11 cellular contexts compared by ENCODE assay signal in the genomic region with DNA sequence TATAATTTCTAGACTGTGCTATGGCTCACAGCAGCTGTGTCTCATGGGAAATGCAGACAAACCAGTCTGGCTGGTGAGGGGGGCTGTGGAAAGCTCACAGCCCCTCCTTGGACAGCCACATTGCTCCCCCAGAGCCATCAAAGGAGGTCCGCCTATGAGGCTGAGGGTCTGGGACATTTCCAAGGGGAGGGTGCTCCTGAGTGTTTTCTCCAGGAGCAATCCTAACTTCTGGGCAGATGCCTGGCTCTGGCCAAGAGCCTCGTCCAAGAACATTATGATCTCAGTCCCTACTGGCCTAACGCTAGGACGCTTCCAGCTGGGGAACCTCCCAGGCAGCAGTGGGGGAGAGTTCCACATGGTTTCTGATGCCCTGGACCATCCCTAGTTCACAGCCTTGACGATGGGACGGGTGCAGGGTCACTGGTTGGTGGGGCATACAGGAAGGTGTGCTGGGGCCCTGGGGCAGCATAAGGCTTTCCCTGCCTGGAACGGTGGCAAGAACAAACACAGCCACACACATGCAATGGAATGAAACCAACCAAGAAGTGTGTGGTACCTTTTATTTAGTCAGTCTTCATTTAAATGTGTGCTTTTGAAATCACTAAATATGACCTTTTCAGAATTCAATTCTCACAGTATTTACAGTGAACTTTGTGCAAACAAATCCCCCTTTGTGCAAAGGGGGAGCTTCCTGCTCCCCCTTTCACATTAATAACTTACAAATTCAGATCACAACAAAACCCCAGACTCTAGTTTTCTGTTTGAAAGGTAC.
A peak's percentile ranks its signal among the peaks of the same experiment; 100 is the strongest.
DNase-seq lines count a peak whose midpoint lies in the region; ATAC-seq and TF ChIP-seq lines count a peak whose summit lies in the region.
"Had no signal": no experiment of that assay in that cellular context is flagged by ENCODE, and none has a peak within 500 bp of the region (broad histone marks: within the 10 kb centered on the region; RNA-seq: fewer than 3 reads in every experiment).

No MANE protein-coding gene starts in this region.

- ATAC-seq in activated T-helper 17 cell treated with anti-CD3 and anti-CD28 coated beads, Interleukin-2, amount 50 U/mL, for 72 hours (replicated peaks), result no peak
- ATAC-seq in HG03571 (IDR thresholded peaks at IDR 0.05; ENCODE audit: unreplicated experiment) (no peak), GM21360 (IDR thresholded peaks at IDR 0.05; ENCODE audit: unreplicated experiment) (no peak)
- ATAC-seq in naive thymus-derived CD4-positive, alpha-beta T cell, result no peak
- ATAC-seq: HCT116 had no signal

- intact Hi-C loops in thyroid gland (cut with DNase I), result loop anchor here (10.0 kb wide), 1 partner anchor 187 kb away; a partner anchor contains a TSS
- intact Hi-C loops in naive thymus-derived CD4-positive, alpha-beta T cell (cut with micrococcal nuclease), result no loop called here

- DNase-seq in fibroblast of pulmonary artery (ENCODE audit: low read depth) (peak; percentile 76), thyroid gland (peak; percentile 90 to 92), foreskin melanocyte (no peak)
- DNase-seq in naive thymus-derived CD4-positive, alpha-beta T cell, result no peak
- DNase-seq: stimulated activated CD4-positive, alpha-beta T cell treated with anti-CD3 and anti-CD28 coated beads, Interleukin-4, amount 100 ng/mL, for 24 hours had no signal

- no peaks in the 10 kb centered on the region for H3K9me3 ChIP-seq in muscle layer of duodenum (ENCODE audit: control insufficient read depth in 1 of 2, low read length in 2 of 2)
- H3K9me3 ChIP-seq in thyroid gland, result no peaks in the 10 kb centered on the region
- no peaks in the 10 kb centered on the region for H3K9me3 ChIP-seq in naive thymus-derived CD4-positive, alpha-beta T cell (ENCODE audit: control insufficient read depth in 2 of 3, low read length in 3 of 3)

- no peak overlapping the region for H3K4me3 Mint-ChIP-seq in activated T-helper 17 cell treated with anti-CD3 and anti-CD28 coated beads, Interleukin-2, amount 50 U/mL, for 72 hours
- H3K4me3 Mint-ChIP-seq in naive thymus-derived CD4-positive, alpha-beta T cell, result no peak overlapping the region

- 8 to 27% methylated on average over 3 to 5 of the region's 7 CpGs for WGBS in thyroid gland, 2 donors

- peaks cover 6 to 7% of the 10 kb centered on the region in 2 donors for H3K36me3 ChIP-seq in muscle layer of duodenum (ENCODE audit: control insufficient read depth in 1 of 2, insufficient read depth in 2 of 2, low read length in 2 of 2)
- no peaks in the 10 kb centered on the region for H3K36me3 ChIP-seq in thyroid gland
- H3K36me3 ChIP-seq in naive thymus-derived CD4-positive, alpha-beta T cell (ENCODE audit: control insufficient read depth in 2 of 3, insufficient read depth in 3 of 3, low read length in 3 of 3), result peaks cover 0 to 4% (median 0%) of the 10 kb centered on the region in 3 experiments

- H3K4me3 ChIP-seq in fibroblast of pulmonary artery (replicated peaks; ENCODE audit: low read depth, low read length), result no peak overlapping the region
- H3K4me3 ChIP-seq in muscle layer of duodenum (ENCODE audit: low read depth in 1 of 2, low read length in 2 of 2), result no peak overlapping the region
- H3K4me3 ChIP-seq in thyroid gland (replicated peaks in 1 of 3), result no peak overlapping the region
- no peak overlapping the region for H3K4me3 ChIP-seq in naive thymus-derived CD4-positive, alpha-beta T cell (ENCODE audit: low read length)

- H3K27me3 ChIP-seq in muscle layer of duodenum (ENCODE audit: low read depth, low read length) (no peaks in the 10 kb centered on the region), thyroid gland (no peaks in the 10 kb centered on the region)
- no peaks in the 10 kb centered on the region for H3K27me3 ChIP-seq in naive thymus-derived CD4-positive, alpha-beta T cell (ENCODE audit: control insufficient read depth in 2 of 2, insufficient read depth in 2 of 2, low read length in 2 of 2)

- H3K27ac Mint-ChIP-seq in activated T-helper 17 cell treated with anti-CD3 and anti-CD28 coated beads, Interleukin-2, amount 50 U/mL, for 72 hours, result peak overlapping the region; percentile 32
- no peak overlapping the region for H3K27ac Mint-ChIP-seq in naive thymus-derived CD4-positive, alpha-beta T cell
- H3K27ac Mint-ChIP-seq: IgD-negative memory B cell had no signal

- peak in 1 of 2 donors; percentile 71 for TF ChIP-seq POLR2A in thyroid gland (IDR thresholded peaks at IDR 0.05)

- CTCF ChIA-PET in naive thymus-derived CD4-positive, alpha-beta T cell (lab: Charles Lee), result interaction anchor here (0.6 to 2.2 kb wide), 3 partner anchors 8 to 176 kb away, joined by 3 to 4 read pairs (median 4); no protein-coding TSS in a partner anchor

- H3K27ac ChIP-seq in muscle layer of duodenum (ENCODE audit: low read length) (peak overlapping the region; percentile 62), thyroid gland (peak overlapping the region; percentile 90 to 99 (median 91))
- no peak overlapping the region for H3K27ac ChIP-seq in naive thymus-derived CD4-positive, alpha-beta T cell (ENCODE audit: low read depth, low read length)

- POLR2A ChIA-PET in naive thymus-derived CD4-positive, alpha-beta T cell (lab: Charles Lee), result no interaction called here

- no peaks in the 10 kb centered on the region for H3K27me3 Mint-ChIP-seq in activated T-helper 17 cell treated with anti-CD3 and anti-CD28 coated beads, Interleukin-2, amount 50 U/mL, for 72 hours
- no peaks in the 10 kb centered on the region for H3K27me3 Mint-ChIP-seq in naive thymus-derived CD4-positive, alpha-beta T cell
- H3K27me3 Mint-ChIP-seq: IgD-negative memory B cell had no signal

- TF ChIP-seq CTCF in fibroblast of pulmonary artery (IDR thresholded peaks at IDR 0.05; ENCODE audit: low read length, missing control alignments) (no peak), thyroid gland (IDR thresholded peaks at IDR 0.05) (no peak)

- H3K9me3 Mint-ChIP-seq in activated T-helper 17 cell treated with anti-CD3 and anti-CD28 coated beads, Interleukin-2, amount 50 U/mL, for 72 hours, result no peaks in the 10 kb centered on the region
- no peaks in the 10 kb centered on the region for H3K9me3 Mint-ChIP-seq in naive thymus-derived CD4-positive, alpha-beta T cell
- H3K9me3 Mint-ChIP-seq: IgD-negative memory B cell had no signal

- no peaks in the 10 kb centered on the region for H3K36me3 Mint-ChIP-seq in activated T-helper 17 cell treated with anti-CD3 and anti-CD28 coated beads, Interleukin-2, amount 50 U/mL, for 72 hours (ENCODE audit: low read depth)
- peaks cover 0 to 16% (median 0%) of the 10 kb centered on the region in 5 donors for H3K36me3 Mint-ChIP-seq in naive thymus-derived CD4-positive, alpha-beta T cell

- no peaks in the 10 kb centered on the region for H3K4me1 Mint-ChIP-seq in activated T-helper 17 cell treated with anti-CD3 and anti-CD28 coated beads, Interleukin-2, amount 50 U/mL, for 72 hours
- peaks cover 0 to 2% (median 0%) of the 10 kb centered on the region in 7 donors for H3K4me1 Mint-ChIP-seq in naive thymus-derived CD4-positive, alpha-beta T cell

- peaks cover 4 to 11% of the 10 kb centered on the region in 2 donors for H3K4me1 ChIP-seq in muscle layer of duodenum (ENCODE audit: control insufficient read depth in 1 of 2, insufficient read depth in 2 of 2, low read length in 2 of 2)
- peaks cover 45 to 76% of the 10 kb centered on the region in 2 donors for H3K4me1 ChIP-seq in thyroid gland
- no peaks in the 10 kb centered on the region for H3K4me1 ChIP-seq in naive thymus-derived CD4-positive, alpha-beta T cell (ENCODE audit: control insufficient read depth in 2 of 2, insufficient read depth in 2 of 2, low read length in 2 of 2)

Comparison
In these comparisons a context has a peak if more than half of its experiments do, and no peak if none do; other contexts are left out.
1. DNase-seq: peak in fibroblast of pulmonary artery (single experiment) and thyroid gland (2 of 2); none in foreskin melanocyte (single experiment) and naive thymus-derived CD4-positive, alpha-beta T cell (0 of 9).